ENCODE assay signal across 12 cellular contexts in the genomic region with DNA sequence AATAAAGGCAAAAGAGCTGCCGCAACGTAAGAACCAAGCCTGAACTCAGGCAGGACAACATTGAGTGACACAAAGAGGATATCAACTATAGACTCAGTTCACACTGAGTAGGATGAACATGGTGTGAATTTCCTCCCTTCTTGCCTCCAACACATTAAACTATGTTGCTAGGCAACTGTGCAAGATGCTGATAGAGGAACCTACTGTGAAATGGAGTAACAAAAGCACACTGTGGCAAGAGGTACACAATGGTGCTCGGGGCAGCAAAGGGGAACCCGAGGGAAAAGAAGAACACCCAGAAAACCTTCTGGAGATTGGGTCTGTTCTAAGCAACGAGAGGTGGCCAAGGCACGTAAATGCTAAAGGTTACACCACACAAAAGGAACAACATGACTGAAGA. TPM values are rescaled to one million over a fixed set of nuclear protein-coding genes. Genes with fewer than 3 reads are reported as not detected.
DNase-seq lines count a peak whose midpoint lies in the region; TF ChIP-seq lines count a peak whose summit lies in the region.
"Had no signal": no experiment of that assay in that cellular context is flagged by ENCODE, and none has a peak within 500 bp of the region (broad histone marks: within the 10 kb centered on the region; RNA-seq: fewer than 3 reads in every experiment).

No MANE protein-coding gene starts in this region.

- H3K4me2 ChIP-seq in Karpas-422 (ENCODE audit: low read depth, low read length, poor library complexity, severe bottlenecking) = peak overlapping the region; percentile 45
- H3K4me2 ChIP-seq: SK-N-SH had no signal

- no peak overlapping the region for H3K27ac Mint-ChIP-seq in endothelial cell (ENCODE audit: unreplicated experiment)

- no peak overlapping the region for H3K4me3 Mint-ChIP-seq in endothelial cell (ENCODE audit: unreplicated experiment)

- no peak overlapping the region for H2AFZ ChIP-seq in Karpas-422 (ENCODE audit: low read length)

- H3K36me3 Mint-ChIP-seq in endothelial cell (ENCODE audit: low read depth, unreplicated experiment) = peaks cover 4% of the 10 kb centered on the region

- no peaks in the 10 kb centered on the region for H3K9me3 Mint-ChIP-seq in endothelial cell (ENCODE audit: unreplicated experiment)

- DNase-seq in NCI-H748 (lab: John Stamatoyannopoulos, UW; ENCODE audit: unreplicated experiment) = peak; percentile 14
- no peak for DNase-seq in NCI-H748 treated with DMSO at 0.1 percent for 48 hours (lab: John Stamatoyannopoulos, UW)
- DNase-seq in Karpas-422 = peak; percentile 70
- DNase-seq in endothelial cell (ENCODE audit: low spot score) = no peak
- no peak for DNase-seq in dermis blood vessel endothelial cell
- no peak for DNase-seq in midbrain (lab: John Stamatoyannopoulos, UW)
- DNase-seq: foreskin fibroblast; NCI-H2227 treated with DMSO at 0.1 percent for 48 hours; SK-N-SH; stimulated activated CD4-positive, alpha-beta T cell treated with anti-CD3 and anti-CD28 coated beads, Interleukin-4, amount 100 ng/mL, for 1 hour had no signal

- no peak overlapping the region for H3K9ac ChIP-seq in Karpas-422 (ENCODE audit: low read length)
- H3K9ac ChIP-seq: SK-N-SH had no signal

- H3K4me1 Mint-ChIP-seq in endothelial cell (ENCODE audit: unreplicated experiment) = peaks cover 3% of the 10 kb centered on the region

- H3K27me3 ChIP-seq in Karpas-422 (ENCODE audit: low read length) = no peaks in the 10 kb centered on the region
- H3K27me3 ChIP-seq in neutrophil = no peaks in the 10 kb centered on the region

- no peak overlapping the region for H3K4me3 ChIP-seq in Karpas-422 (ENCODE audit: low read length)
- peak overlapping the region in 1 of 2 experiments; percentile 4 for H3K4me3 ChIP-seq in neutrophil (ENCODE audit: low read depth in 1 of 2, low read length in 1 of 2)

- H3K9me2 ChIP-seq in Karpas-422 (replicated peaks; ENCODE audit: insufficient read depth, low read length) = no peaks in the 10 kb centered on the region
- H3K9me2 ChIP-seq: SK-N-SH had no signal

- H3K27me3 Mint-ChIP-seq in endothelial cell (ENCODE audit: unreplicated experiment) = peaks cover 3% of the 10 kb centered on the region

- H3K4me1 ChIP-seq in Karpas-422 (ENCODE audit: low read length) (peaks cover 78% of the 10 kb centered on the region), neutrophil (ENCODE audit: control insufficient read depth in 1 of 2, insufficient read depth in 1 of 2, low read depth in 1 of 2, low read length in 1 of 2) (peaks cover 33 to 37% of the 10 kb centered on the region in 2 experiments)

- H3K36me3 ChIP-seq in Karpas-422 (ENCODE audit: insufficient read depth, low read length) (peaks cover 9% of the 10 kb centered on the region; the same call in 1 of the 2 replicates), neutrophil (peaks cover 17% of the 10 kb centered on the region)

- peaks cover 98% of the 10 kb centered on the region for H3K79me2 ChIP-seq in Karpas-422 (ENCODE audit: low read length)

- H3K27ac ChIP-seq in Karpas-422 (ENCODE audit: low read length) = peak overlapping the region; percentile 48
- H3K27ac ChIP-seq in angular gyrus (ENCODE audit: low read depth, low read length) = peak overlapping the region; percentile 17
- peak overlapping the region; percentile 80 for H3K27ac ChIP-seq in neutrophil

- H4K20me1 ChIP-seq in Karpas-422 (ENCODE audit: insufficient read depth, low read depth, low read length) = peaks cover 9% of the 10 kb centered on the region; the same call in 1 of the 2 replicates

- H3K9me3 ChIP-seq in Karpas-422 (ENCODE audit: low read length) = no peaks in the 10 kb centered on the region
- no peaks in the 10 kb centered on the region for H3K9me3 ChIP-seq in neutrophil
- H3K9me3 ChIP-seq: SK-N-SH had no signal

- TF ChIP-seq CTCF in neutrophil (IDR thresholded peaks at IDR 0.05) = no peak
- no peak for TF ChIP-seq CTCF in endothelial cell (IDR thresholded peaks at IDR 0.05; ENCODE audit: unreplicated experiment)

RNA-seq across cellular contexts. Expression of gene GRB2, which starts 34.1 kb away (rescaled TPM):
- 106 and 193 TPM in 2 replicates for total RNA-seq in Karpas-422 (2014; rRNA removed; shearing (Covaris generic); ENCODE audit: low replicate concordance)
- 95.0 TPM for total RNA-seq in endothelial cell (ENCODE audit: unreplicated experiment)
- total RNA-seq in dermis blood vessel endothelial cell = 91.2 and 124 TPM in 2 replicates

Comparison
In these comparisons a context has a peak if more than half of its experiments do, and no peak if none do; other contexts are left out.
1. DNase-seq: peak in NCI-H748 (single experiment) and Karpas-422 (single experiment); none in NCI-H748 treated with DMSO at 0.1 percent for 48 hours (single experiment), endothelial cell (single experiment), dermis blood vessel endothelial cell (single experiment) and midbrain (single experiment).
2. H3K27ac ChIP-seq: peak in every context shown above with its lines; median percentile 80 in neutrophil; 48 in Karpas-422; 17 in angular gyrus.